In genomic region chr14:60151715-60152114, GRCh38 we compare ENCODE assay signal across 8 cellular contexts. TPM values are rescaled to one million over a fixed set of nuclear protein-coding genes. Genes with fewer than 3 reads are reported as not detected.
DNase-seq lines count a peak whose midpoint lies in the region; ATAC-seq, FAIRE-seq and TF ChIP-seq lines count a peak whose summit lies in the region.

No MANE protein-coding gene starts in this region.

- no peaks in the 10 kb centered on the region; a peak in 1 of 5 replicates for H3K9me3 Mint-ChIP-seq in H9

- no peak overlapping the region for H2BK5ac ChIP-seq in H9 (ENCODE audit: insufficient read length, low read length)

- H3K56ac ChIP-seq in H9 (ENCODE audit: insufficient read length, low read depth, low read length) = no peak overlapping the region

- no peak overlapping the region for H3K14ac ChIP-seq in H9 (ENCODE audit: insufficient read depth, low read length)

- H2BK15ac ChIP-seq in H9 (ENCODE audit: low read depth, low read length) = no peak overlapping the region

- H2AK5ac ChIP-seq in H9 (ENCODE audit: insufficient read length, low read length) = no peak overlapping the region

- H4K5ac ChIP-seq in H9 (ENCODE audit: insufficient read length, low read depth, low read length) = no peak overlapping the region

- peaks cover 4 to 10% of the 10 kb centered on the region in 2 experiments; a peak in 3 of 4 replicates for H3K4me1 Mint-ChIP-seq in H9

- no peak overlapping the region for H4K91ac ChIP-seq in H9 (ENCODE audit: insufficient read length, low read depth, low read length)

- no peak overlapping the region for H2BK120ac ChIP-seq in H9 (ENCODE audit: low read depth, low read length, poor library complexity, severe bottlenecking)

- H3K27ac ChIP-seq in substantia nigra (ENCODE audit: low read depth, low read length, poor library complexity, severe bottlenecking) (no peak overlapping the region), H9 (ENCODE audit: insufficient read length, low read depth, low read length) (no peak overlapping the region)

- TF ChIP-seq POLR2A in GM12891 (IDR thresholded peaks at IDR 0.05; ENCODE audit: low read depth, low read length) = no peak

- no peak overlapping the region for H3T11ph ChIP-seq in H9 (ENCODE audit: low read length)

- H2AFZ ChIP-seq in H9 (ENCODE audit: low read length) = no peak overlapping the region

- H3K79me1 ChIP-seq in H9 (ENCODE audit: insufficient read depth, low read depth, low read length, poor library complexity, severe bottlenecking) = no peaks in the 10 kb centered on the region

- peak; percentile 72 for ATAC-seq in HG02973 (IDR thresholded peaks at IDR 0.05; ENCODE audit: unreplicated experiment)

- no peaks in the 10 kb centered on the region for H3K27me3 Mint-ChIP-seq in H9 (ENCODE audit: low read depth)

- H4K8ac ChIP-seq in H9 (replicated peaks; ENCODE audit: insufficient read length, low read depth, low read length) = no peak overlapping the region

- H3K27me3 ChIP-seq in H9 (ENCODE audit: insufficient read depth, low read length) = no peaks in the 10 kb centered on the region

- DNase-seq in GM12891 (ENCODE audit: insufficient read length, low spot score) (no peak), NOMO-1 treated with DMSO at 0.1 percent for 48 hours (lab: John Stamatoyannopoulos, UW; ENCODE audit: unreplicated experiment) (peak; percentile 95), epithelial cell of esophagus (ENCODE audit: low read depth) (peak; percentile 97), nucleus accumbens (lab: John Stamatoyannopoulos, UW) (peak in 41 of 56 donors; percentile 3 to 77 (median 21)), substantia nigra (lab: John Stamatoyannopoulos, UW) (peak in 37 of 49 donors; percentile 2 to 75 (median 31)), H9 (no peak)
- DNase-seq in activated CD8-positive, alpha-beta memory T cell treated with anti-CD3 and anti-CD28 coated beads, Interleukin-2, amount 50 U/mL, for 24 hours (ENCODE audit: extremely low read depth) = peak; percentile 49

- H2BK12ac ChIP-seq in H9 (ENCODE audit: insufficient read length, low read depth, low read length) = no peak overlapping the region

- H3K18ac ChIP-seq in H9 (ENCODE audit: insufficient read length, low read depth, low read length) = no peak overlapping the region

- no peak overlapping the region for H3K4me3 ChIP-seq in epithelial cell of esophagus (ENCODE audit: low read length)

- H4K20me1 ChIP-seq in H9 (ENCODE audit: control insufficient read depth, insufficient read depth, insufficient read length) = no peaks in the 10 kb centered on the region

- H3K4me1 ChIP-seq in H9 (ENCODE audit: insufficient read depth, low read length) = no peaks in the 10 kb centered on the region

- no peak overlapping the region for H3K23ac ChIP-seq in H9 (ENCODE audit: insufficient read length, low read depth, low read length)

- peak; percentile 82 for FAIRE-seq in GM12891 (lab: Jason Lieb, UNC)

- WGBS in H9 (ENCODE audit: extremely low coverage, insufficient read length, low lambda C conversion rate) = no CpG with 5 or more reads among the region's 3 CpGs

- H2BK20ac ChIP-seq in H9 (ENCODE audit: low read depth, low read length, poor library complexity, severe bottlenecking) = no peak overlapping the region

- TF ChIP-seq CTCF in epithelial cell of esophagus (IDR thresholded peaks at IDR 0.05; ENCODE audit: insufficient read depth, low read depth, low read length, missing control alignments) (no peak), H9 (conservative IDR thresholded peaks at IDR 0.05) (no peak)

- H3K4me2 ChIP-seq in H9 (ENCODE audit: insufficient read depth, insufficient read length, low read length) = no peak overlapping the region

- H3K36me3 Mint-ChIP-seq in H9 (ENCODE audit: insufficient read depth in 1 of 3, low read depth in 3 of 3) = peaks cover 10 to 30% (median 26%) of the 10 kb centered on the region in 3 experiments; a peak in 6 of 7 replicates

- no peaks in the 10 kb centered on the region for H3K23me2 ChIP-seq in H9 (ENCODE audit: insufficient read length, low read depth, low read length, poor library complexity, severe bottlenecking)

- H3K27ac Mint-ChIP-seq in H9 = no peak overlapping the region

- no peaks in the 10 kb centered on the region for H3K79me2 ChIP-seq in H9 (ENCODE audit: insufficient read depth, low read length)

- H3K4ac ChIP-seq in H9 (ENCODE audit: low read depth, low read length) = no peak overlapping the region

- no peak overlapping the region for H3K4me3 Mint-ChIP-seq in H9

- H3K9ac ChIP-seq in H9 (ENCODE audit: extremely low read depth, insufficient read length, low read length) = no peak overlapping the region

- H3K9me3 ChIP-seq in H9 (ENCODE audit: control insufficient read depth, low read depth, low read length) = no peaks in the 10 kb centered on the region

TF ChIP-seq in GM12891, 5 proteins besides CTCF, POLR2A, EP300 and RAD21:
- TF ChIP-seq PAX5 (IDR thresholded peaks at IDR 0.05; ENCODE audit: insufficient read depth, low read length, severe bottlenecking) (no peak), SPI1 (IDR thresholded peaks at IDR 0.05; ENCODE audit: low read depth, low read length) (0 out of 2 replicates have a peak, but pooled peaks have one; percentile 6), POLR2AphosphoS5 (IDR thresholded peaks at IDR 0.05; ENCODE audit: low read depth, low read length) (no peak)

RNA-seq across cellular contexts. Expression of gene DHRS7, which starts 13.5 kb away (rescaled TPM):
- 60.9 TPM for polyA plus RNA-seq in GM12891 (2012; ENCODE audit: low read depth, missing spikeins)
- total RNA-seq in H9 (2021) = 25.2 and 27.7 TPM in 2 replicates

RNA-seq across cellular contexts. Expression of gene PCNX4, which starts 60.0 kb away (rescaled TPM):
- polyA plus RNA-seq in GM12891 (2012; ENCODE audit: low read depth, missing spikeins) = 14.2 TPM
- 39.9 and 40.0 TPM in 2 replicates for total RNA-seq in H9 (2021)

Comparison
In these comparisons a context has a peak if more than half of its experiments do, and no peak if none do; other contexts are left out.
1. DNase-seq: peak in NOMO-1 treated with DMSO at 0.1 percent for 48 hours (single experiment), activated CD8-positive, alpha-beta memory T cell treated with anti-CD3 and anti-CD28 coated beads, Interleukin-2, amount 50 U/mL, for 24 hours (single experiment), epithelial cell of esophagus (single experiment), nucleus accumbens (41 of 56) and substantia nigra (37 of 49); none in GM12891 (single experiment) and H9 (single experiment).